In genomic region chr7:131948434-131949053, GRCh38 we compare ENCODE assay signal across 10 cellular contexts.
DNase-seq lines count a peak whose midpoint lies in the region; ATAC-seq and TF ChIP-seq lines count a peak whose summit lies in the region.
"Had no signal": no experiment of that assay in that cellular context is flagged by ENCODE, and none has a peak within 500 bp of the region (broad histone marks: within the 10 kb centered on the region; RNA-seq: fewer than 3 reads in every experiment).

No MANE protein-coding gene starts in this region.

- ATAC-seq in stimulated activated naive B cell treated with anti-CD40 and anti-IgM and Interleukin-4, amounts not matched to agents 10 μg/mL and 1 μg/mL and 100 μg/mL, for 72 hours (replicated peaks): no peak

- H3K27ac Mint-ChIP-seq in neural progenitor cell: no peak overlapping the region
- no peak overlapping the region for H3K27ac Mint-ChIP-seq in stimulated activated naive B cell treated with anti-CD40 and anti-IgM and Interleukin-4, amounts not matched to agents 10 μg/mL and 1 μg/mL and 100 μg/mL, for 72 hours
- H3K27ac Mint-ChIP-seq: nephron had no signal

- TF ChIP-seq EP300 in stomach (IDR thresholded peaks at IDR 0.05): no peak

- 23 to 43% (median 29%) methylated on average over 6 of the region's 6 CpGs for WGBS in stomach, 5 donors

- no peaks in the 10 kb centered on the region for H3K36me3 Mint-ChIP-seq in neural progenitor cell
- no peaks in the 10 kb centered on the region for H3K36me3 Mint-ChIP-seq in stimulated activated naive B cell treated with anti-CD40 and anti-IgM and Interleukin-4, amounts not matched to agents 10 μg/mL and 1 μg/mL and 100 μg/mL, for 72 hours

- no peaks in the 10 kb centered on the region for H3K9me3 Mint-ChIP-seq in neural progenitor cell
- peaks cover 1 to 3% of the 10 kb centered on the region in 2 donors for H3K9me3 Mint-ChIP-seq in stimulated activated naive B cell treated with anti-CD40 and anti-IgM and Interleukin-4, amounts not matched to agents 10 μg/mL and 1 μg/mL and 100 μg/mL, for 72 hours

- no peak overlapping the region for H3K9ac ChIP-seq in neural progenitor cell

- H3K4me1 ChIP-seq in neural progenitor cell (peaks cover 9% of the 10 kb centered on the region), stomach (peaks cover 15 to 25% (median 20%) of the 10 kb centered on the region in 4 donors)

- H3K4me3 ChIP-seq in fibroblast of mammary gland (ENCODE audit: control insufficient read depth, low read depth, low read length) (no peak overlapping the region), neural progenitor cell (no peak overlapping the region), stomach (no peak overlapping the region)

- peak overlapping the region; percentile 20 for H3K4me2 ChIP-seq in neural progenitor cell

- no peaks in the 10 kb centered on the region for H3F3A ChIP-seq in neural progenitor cell (ENCODE audit: low read depth)

- H4K20me1 ChIP-seq in neural progenitor cell (ENCODE audit: low read depth): no peaks in the 10 kb centered on the region

- no peak overlapping the region for H3K27ac ChIP-seq in neural progenitor cell
- H3K27ac ChIP-seq in stomach: no peak overlapping the region

- no peak for TF ChIP-seq POLR2A in stomach (IDR thresholded peaks at IDR 0.05)

- H3K9me3 ChIP-seq in neural progenitor cell (ENCODE audit: low read depth) (no peaks in the 10 kb centered on the region), stomach (peaks cover 0 to 6% (median 3%) of the 10 kb centered on the region in 4 donors)

- H2AFZ ChIP-seq in neural progenitor cell (replicated peaks): no peak overlapping the region

- H3K27me3 ChIP-seq in neural progenitor cell (peaks cover 40% of the 10 kb centered on the region), stomach (peaks cover 0 to 36% (median 11%) of the 10 kb centered on the region in 3 donors)

- no peak overlapping the region for H3K4me3 Mint-ChIP-seq in neural progenitor cell
- H3K4me3 Mint-ChIP-seq in stimulated activated naive B cell treated with anti-CD40 and anti-IgM and Interleukin-4, amounts not matched to agents 10 μg/mL and 1 μg/mL and 100 μg/mL, for 72 hours: no peak overlapping the region
- H3K4me3 Mint-ChIP-seq: nephron had no signal

- H3K27me3 Mint-ChIP-seq in neural progenitor cell (ENCODE audit: insufficient read depth, low read depth): peaks cover 30% of the 10 kb centered on the region
- H3K27me3 Mint-ChIP-seq in stimulated activated naive B cell treated with anti-CD40 and anti-IgM and Interleukin-4, amounts not matched to agents 10 μg/mL and 1 μg/mL and 100 μg/mL, for 72 hours: peaks cover 34 to 43% of the 10 kb centered on the region in 2 donors

- H3K4me1 Mint-ChIP-seq in neural progenitor cell: peaks cover 15% of the 10 kb centered on the region
- H3K4me1 Mint-ChIP-seq in stimulated activated naive B cell treated with anti-CD40 and anti-IgM and Interleukin-4, amounts not matched to agents 10 μg/mL and 1 μg/mL and 100 μg/mL, for 72 hours: peaks cover 1 to 12% of the 10 kb centered on the region in 2 donors

- H3K36me3 ChIP-seq in neural progenitor cell (no peaks in the 10 kb centered on the region), stomach (no peaks in the 10 kb centered on the region)

- TF ChIP-seq CTCF in fibroblast of mammary gland (conservative IDR thresholded peaks at IDR 0.05; ENCODE audit: control insufficient read depth, insufficient read depth, low read depth, low read length) (no peak), neural progenitor cell (IDR thresholded peaks at IDR 0.05) (no peak), stomach (IDR thresholded peaks at IDR 0.05) (no peak)

- intact Hi-C loops in stomach (cut with DNase I; ENCODE audit: low total_unique reads): no loop called here

- DNase-seq in D341Med (ENCODE audit: low spot score) (peak; percentile 88), NCI-H524 treated with DMSO at 0.1 percent for 48 hours (lab: John Stamatoyannopoulos, UW) (peak; percentile 95), fibroblast of mammary gland (ENCODE audit: low read depth) (peak; percentile 33), neural progenitor cell (ENCODE audit: low spot score) (peak; percentile 53), NCI-H2107 (lab: John Stamatoyannopoulos, UW) (no peak), stomach (no peak)
- no peak for DNase-seq in stimulated activated naive B cell treated with anti-CD40 and anti-IgM and Interleukin-4, amounts not matched to agents 10 μg/mL and 1 μg/mL and 100 μg/mL, for 72 hours
- no peak for DNase-seq in activated effector memory CD4-positive, alpha-beta T cell treated with anti-CD3 and anti-CD28 coated beads, Interleukin-2, amount 50 U/mL, for 16 hours
- DNase-seq: NCI-H446 treated with DMSO at 0.1 percent for 48 hours had no signal

- H3K79me2 ChIP-seq in neural progenitor cell (ENCODE audit: low read depth): no peaks in the 10 kb centered on the region

Comparison
In these comparisons a context has a peak if more than half of its experiments do, and no peak if none do; other contexts are left out.
1. DNase-seq: peak in D341Med (single experiment), NCI-H524 treated with DMSO at 0.1 percent for 48 hours (single experiment), fibroblast of mammary gland (single experiment) and neural progenitor cell (single experiment); none in stimulated activated naive B cell treated with anti-CD40 and anti-IgM and Interleukin-4, amounts not matched to agents 10 μg/mL and 1 μg/mL and 100 μg/mL, for 72 hours (single experiment), NCI-H2107 (single experiment), activated effector memory CD4-positive, alpha-beta T cell treated with anti-CD3 and anti-CD28 coated beads, Interleukin-2, amount 50 U/mL, for 16 hours (single experiment) and stomach (single experiment).